Comparison of ENCODE assay signal across 26 cellular contexts in the genomic region with DNA sequence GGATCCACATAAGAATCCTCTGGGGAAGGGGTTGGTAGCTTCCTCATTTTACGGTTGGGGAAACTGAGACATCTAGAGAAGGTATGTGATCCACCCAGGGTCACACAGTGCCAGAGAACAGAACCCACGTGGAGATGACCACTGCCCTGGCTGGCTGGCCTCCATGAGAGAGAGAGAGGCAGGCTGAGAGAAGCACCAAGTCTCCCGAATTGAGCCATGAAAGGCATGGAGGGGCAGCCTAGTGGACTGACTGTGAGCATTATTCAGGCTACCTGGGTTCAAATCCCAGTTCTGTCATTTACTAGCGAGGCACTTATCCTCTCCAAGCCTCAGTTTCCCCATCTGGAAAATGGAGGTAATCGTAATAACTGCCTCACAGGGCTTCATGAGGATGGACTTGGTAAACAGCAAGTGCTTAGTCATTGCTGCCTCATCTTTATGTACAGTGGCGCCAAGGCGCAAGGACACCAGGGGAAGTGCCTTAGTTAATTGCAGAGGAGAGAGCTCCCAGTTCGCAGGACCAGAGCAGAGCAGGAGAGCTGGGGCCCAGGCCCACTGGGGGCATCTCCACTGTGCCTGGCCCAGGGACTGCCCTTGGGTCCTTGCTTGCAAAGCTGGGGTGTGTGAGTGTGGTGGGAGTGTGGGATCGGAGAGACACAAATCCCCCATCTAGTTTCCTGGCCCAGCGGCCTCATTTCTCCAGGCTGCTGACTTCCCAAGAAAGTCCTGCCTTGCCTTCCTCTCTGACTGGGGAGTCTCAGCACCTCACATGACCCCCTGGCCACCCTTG.
"Had no signal": no experiment of that assay in that cellular context is flagged by ENCODE, and none has a peak within 500 bp of the region (broad histone marks: within the 10 kb centered on the region; RNA-seq: fewer than 3 reads in every experiment).

No MANE protein-coding gene starts in this region.

- H3K27me3 Mint-ChIP-seq: IgD-negative memory B cell, T-cell had no signal

- ATAC-seq: T-cell had no signal

- H3K4me2 ChIP-seq: PC-9 had no signal

- H3K36me3 Mint-ChIP-seq: T-cell had no signal

- H3K27me3 ChIP-seq: Peyer's patch, SJSA1 had no signal

- H3K27ac ChIP-seq: PC-9, Peyer's patch, SJSA1, SK-N-MC had no signal

- H3K9me3 ChIP-seq: Peyer's patch, SJSA1 had no signal

- DNase-seq: KBM-7, MV-4-11, NCI-H1048, NCI-H1105 treated with DMSO at 0.1 percent for 48 hours, NCI-H1417 treated with DMSO at 0.1 percent for 48 hours, NCI-H146, NCI-H1694 treated with DMSO at 0.1 percent for 48 hours, NCI-H1930, NCI-H2081, NCI-H2107, NCI-H226, NCI-H446, NCI-H510A, NCI-H524 treated with DMSO at 0.1 percent for 48 hours, NCI-H69, NCI-H774, OCI-M1, PC-9, Peyer's patch, Right ventricle myocardium superior, SIG-M5, SW 1271, T-cell had no signal

- H3K4me3 Mint-ChIP-seq: IgD-negative memory B cell, T-cell had no signal

- H2AFZ ChIP-seq: PC-9 had no signal

- H3K9me3 Mint-ChIP-seq: IgD-negative memory B cell, T-cell had no signal

- H3K4me3 ChIP-seq: PC-9, Peyer's patch, SJSA1, SK-N-MC had no signal

- H3K36me3 ChIP-seq: Peyer's patch, SJSA1 had no signal
